ENCODE assay signal across 24 cellular contexts in genomic region chr1:103616362-103616761, GRCh38. TPM values are rescaled to one million over a fixed set of nuclear protein-coding genes. Genes with fewer than 3 reads are reported as not detected.
DNase-seq lines count a peak whose midpoint lies in the region; ATAC-seq, FAIRE-seq and TF ChIP-seq lines count a peak whose summit lies in the region.
"Had no signal": no experiment of that assay in that cellular context is flagged by ENCODE, and none has a peak within 500 bp of the region (broad histone marks: within the 10 kb centered on the region; RNA-seq: fewer than 3 reads in every experiment).

No MANE protein-coding gene starts in this region.

- no peak for TF ChIP-seq POLR2A in body of pancreas (IDR thresholded peaks at IDR 0.05)
- no peak for TF ChIP-seq POLR2A in spleen (IDR thresholded peaks at IDR 0.05)
- no peak for TF ChIP-seq POLR2A in sigmoid colon (IDR thresholded peaks at IDR 0.05)

- H3K79me2 ChIP-seq in PC-9 (ENCODE audit: low read depth), result no peaks in the 10 kb centered on the region

- H3K4me3 ChIP-seq in PC-9, result no peak overlapping the region
- no peak overlapping the region for H3K4me3 ChIP-seq in body of pancreas
- H3K4me3 ChIP-seq in pancreas, result no peak overlapping the region
- H3K4me3 ChIP-seq in spleen, result no peak overlapping the region
- H3K4me3 ChIP-seq in sigmoid colon, result no peak overlapping the region
- H3K4me3 ChIP-seq: HAP-1 had no signal

- CTCF ChIA-PET in PC-9 (lab: Charles Lee), result no interaction called here

- H3K27ac ChIP-seq in PC-9, result no peak overlapping the region
- H3K27ac ChIP-seq in body of pancreas, result peak overlapping the region; percentile 69 to 89 (median 82)
- H3K27ac ChIP-seq in pancreas, result peak overlapping the region; percentile 6 to 84 (median 37)
- H3K27ac ChIP-seq in spleen, result no peak overlapping the region
- no peak overlapping the region for H3K27ac ChIP-seq in sigmoid colon

- TF ChIP-seq CTCF in PC-9 (conservative IDR thresholded peaks at IDR 0.05) (no peak), body of pancreas (IDR thresholded peaks at IDR 0.05) (no peak), pancreas (IDR thresholded peaks at IDR 0.05) (no peak), spleen (IDR thresholded peaks at IDR 0.05 in 8 of 11, conservative IDR thresholded peaks at IDR 0.05 in 3 of 11) (no peak), sigmoid colon (IDR thresholded peaks at IDR 0.05) (no peak)

- H3F3A ChIP-seq in PC-9 (ENCODE audit: insufficient read depth, low read depth), result no peaks in the 10 kb centered on the region

- intact Hi-C loops in PC-9 (cut with micrococcal nuclease; ENCODE audit: unreplicated experiment), result no loop called here
- intact Hi-C loops in body of pancreas (cut with DNase I), result no loop called here
- intact Hi-C loops in pancreas (cut with DNase I), result no loop called here
- intact Hi-C loops in spleen (cut with DNase I; ENCODE audit: low total_unique reads), result no loop called here
- intact Hi-C loops in sigmoid colon (cut with DNase I), result no loop called here

- H3K9me2 ChIP-seq in PC-9 (ENCODE audit: insufficient read depth), result no peaks in the 10 kb centered on the region; the same call in 1 of the 2 replicates

- BruUV-seq in PC-9 (replicated peaks; lab: Mats Ljungman, UMichigan), result no TSS peak

- no peaks in the 10 kb centered on the region for H3K36me3 ChIP-seq in PC-9 (ENCODE audit: low read depth)
- no peaks in the 10 kb centered on the region for H3K36me3 ChIP-seq in body of pancreas (replicated peaks in 1 of 2; ENCODE audit: insufficient read depth in 1 of 2, low read depth in 2 of 2)
- H3K36me3 ChIP-seq in pancreas, result no peaks in the 10 kb centered on the region
- H3K36me3 ChIP-seq in spleen, result no peaks in the 10 kb centered on the region
- H3K36me3 ChIP-seq in sigmoid colon, result no peaks in the 10 kb centered on the region
- H3K36me3 ChIP-seq: HAP-1 had no signal

- no peaks in the 10 kb centered on the region for H3K4me1 ChIP-seq in PC-9 (replicated peaks; ENCODE audit: insufficient read depth)
- peaks cover 17% of the 10 kb centered on the region for H3K4me1 ChIP-seq in body of pancreas
- peaks cover 0 to 8% (median 6%) of the 10 kb centered on the region in 3 donors for H3K4me1 ChIP-seq in pancreas
- no peaks in the 10 kb centered on the region for H3K4me1 ChIP-seq in spleen
- H3K4me1 ChIP-seq in sigmoid colon, result no peaks in the 10 kb centered on the region
- H3K4me1 ChIP-seq: HAP-1 had no signal

- WGBS in body of pancreas, 2 donors, result 44 to 53% methylated on average over 2 of the region's 2 CpGs
- 50 to 58% methylated on average over 2 of the region's 2 CpGs for WGBS in pancreas, 2 donors
- 85 to 89% (median 87%) methylated on average over 2 of the region's 2 CpGs for WGBS in spleen, 5 donors
- WGBS in sigmoid colon, 2 donors, result 90 to 92% methylated on average over 2 of the region's 2 CpGs

- H3K9me3 ChIP-seq in PC-9 (ENCODE audit: insufficient read depth, low read depth), result no peaks in the 10 kb centered on the region
- H3K9me3 ChIP-seq in body of pancreas, result no peaks in the 10 kb centered on the region
- no peaks in the 10 kb centered on the region for H3K9me3 ChIP-seq in pancreas
- H3K9me3 ChIP-seq in spleen, result no peaks in the 10 kb centered on the region
- H3K9me3 ChIP-seq in sigmoid colon, result no peaks in the 10 kb centered on the region
- H3K9me3 ChIP-seq: HAP-1 had no signal

- no peak for FAIRE-seq in pancreas (lab: Jason Lieb, UNC)
- FAIRE-seq: GM12892, H54 had no signal

- no peak for TF ChIP-seq EP300 in sigmoid colon (IDR thresholded peaks at IDR 0.05)

- no peak overlapping the region for H3K4me2 ChIP-seq in PC-9

- H3K27me3 ChIP-seq in PC-9 (ENCODE audit: insufficient read depth, low read depth) (no peaks in the 10 kb centered on the region), body of pancreas (no peaks in the 10 kb centered on the region), pancreas (no peaks in the 10 kb centered on the region), spleen (replicated peaks in 1 of 7) (no peaks in the 10 kb centered on the region), sigmoid colon (no peaks in the 10 kb centered on the region)

- ATAC-seq in body of pancreas (peak; percentile 54), pancreas (peak; percentile 50 to 64 (median 55)), GM19023 (IDR thresholded peaks at IDR 0.05; ENCODE audit: unreplicated experiment) (no peak), GM18867 (IDR thresholded peaks at IDR 0.05; ENCODE audit: unreplicated experiment) (no peak)

- H2AFZ ChIP-seq in PC-9, result peak overlapping the region; percentile 53; the same call in 1 of the 2 replicates

- H4K20me1 ChIP-seq in PC-9 (ENCODE audit: insufficient read depth), result no peaks in the 10 kb centered on the region

- POLR2A ChIA-PET in PC-9 (lab: Charles Lee; ENCODE audit: unreplicated experiment), result no interaction called here

- DNase-seq in PC-9 (no peak), body of pancreas (peak in 3 of 4 donors; percentile 13 to 37 (median 29)), pancreas (peak in 2 of 6 donors; percentile 14 to 38), spleen (peak; percentile 13), sigmoid colon (no peak)
- DNase-seq: C1 segment of cervical spinal cord, Calu3, COR-L47, DMS53, DMS79 treated with DMSO at 0.1 percent for 48 hours, GF-D8, GOT3, HFFc6 had no signal

RNA-seq across cellular contexts. Expression of gene AMY2A, which starts 0.9 kb away (rescaled TPM):
- total RNA-seq in PC-9 (2021) (not detected in 2 replicates), body of pancreas (over 10,000 TPM in 1 of 2 donors, 1,000 to 10,000 TPM in 1; 4,537 to 10,829 TPM), pancreas (over 10,000 TPM in 1 of 6 donors, 1,000 to 10,000 TPM in 5; 1,431 to 10,733 (median 5,290) TPM), spleen (1 to 10 TPM in 3 of 7 donors, under 1 TPM in 1, not detected in 3; 0.43 to 6.9 (median 2.7) TPM), sigmoid colon (1 to 10 TPM in 1 of 4 donors, not detected in 3; 8.4 TPM)
- polyA plus RNA-seq in pancreas (1,000 to 10,000 TPM; 1,297 to 1,480 TPM), spleen (under 1 TPM; 0.06 to 0.16 (median 0.09) TPM), sigmoid colon (1 to 10 TPM in 1 of 3 donors, not detected in 2; 1.8 TPM)
- total RNA-seq: A172; A673; Calu3; CD4-positive, alpha-beta memory T cell; Daoy; G401; HFFc6 had no signal
- polyA plus RNA-seq: BJ; CD4-positive, alpha-beta memory T cell had no signal

RNA-seq across cellular contexts. Expression of gene AMY1A, which starts 39.2 kb away (rescaled TPM):
- total RNA-seq in PC-9 (2021) (not detected in 2 replicates), body of pancreas (not detected), pancreas (1 to 10 TPM in 2 of 6 donors, under 1 TPM in 4; 0.38 to 1.7 (median 0.66) TPM), spleen (not detected), sigmoid colon (not detected)
- polyA plus RNA-seq in pancreas (not detected), spleen (not detected), sigmoid colon (not detected)
- total RNA-seq: A172; A673; Calu3; CD4-positive, alpha-beta memory T cell; Daoy; G401; HFFc6 had no signal
- polyA plus RNA-seq: BJ; CD4-positive, alpha-beta memory T cell had no signal

RNA-seq across cellular contexts. Expression of gene AMY2B, which starts 45.0 kb away (rescaled TPM):
- 0.11 and 0.95 TPM in 2 replicates for total RNA-seq in PC-9 (2021)
- total RNA-seq in body of pancreas, result 1,000 to 10,000 TPM in 1 of 2 donors, 100 to 1,000 TPM in 1; 894 to 1,483 TPM
- 1,000 to 10,000 TPM in 3 of 6 donors, 100 to 1,000 TPM in 3; 343 to 2,598 (median 964) TPM for total RNA-seq in pancreas
- polyA plus RNA-seq in pancreas, result 100 to 1,000 TPM; 318 to 597 TPM
- total RNA-seq in spleen, result 10 to 100 TPM; 15.0 to 40.0 (median 27.1) TPM
- polyA plus RNA-seq in spleen, result 10 to 100 TPM; 22.6 to 47.5 (median 25.3) TPM
- 10 to 100 TPM; 50.1 to 56.4 (median 52.5) TPM for total RNA-seq in sigmoid colon
- polyA plus RNA-seq in sigmoid colon, result 1 to 10 TPM in 2 of 3 donors, under 1 TPM in 1; under 0.01 to 9.8 (median 1.6) TPM
- total RNA-seq: A172 had no signal

Comparison
In these comparisons a context has a peak if more than half of its experiments do, and no peak if none do; other contexts are left out.
1. DNase-seq: peak in body of pancreas (3 of 4) and spleen (single experiment); none in PC-9 (0 of 2) and sigmoid colon (single experiment).
2. H3K27ac ChIP-seq: peak in body of pancreas (4 of 4) and pancreas (4 of 4); none in PC-9 (single experiment), spleen (0 of 8) and sigmoid colon (0 of 4).
3. ATAC-seq: peak in body of pancreas (single experiment) and pancreas (4 of 4); none in GM19023 (single experiment) and GM18867 (single experiment).
4. RNA of gene AMY2A, which starts 0.9 kb away (total RNA-seq): 4,537 to 10,829 TPM in body of pancreas and 1,431 to 10,733 TPM in pancreas; 0.43 to 6.9 TPM in spleen, not detected in PC-9 and 8.4 TPM in sigmoid colon; every median in the first group is over 100 times any median in the second.